Comparison of ENCODE assay signal across 8 cellular contexts in genomic region chr7:121385800-121386179, GRCh38. TPM values are rescaled to one million over a fixed set of nuclear protein-coding genes. Genes with fewer than 3 reads are reported as not detected.
DNase-seq lines count a peak whose midpoint lies in the region; ATAC-seq, FAIRE-seq and TF ChIP-seq lines count a peak whose summit lies in the region.

No MANE protein-coding gene starts in this region.

- 0 out of 2 replicates have a peak, but pooled peaks cover 1% of the 10 kb centered on the region for H3K4me1 ChIP-seq in IMR-90 (ENCODE audit: control insufficient read depth, insufficient read depth, low read length)
- H3K4me1 ChIP-seq in upper lobe of left lung = peaks cover 5 to 32% (median 16%) of the 10 kb centered on the region in 4 donors

- POLR2A ChIA-PET in IMR-90 (lab: Charles Lee; ENCODE audit: unreplicated experiment) = no interaction called here
- POLR2A ChIA-PET in activated CD4-positive, alpha-beta memory T cell treated with anti-CD3 and anti-CD28 coated beads, Interleukin-2, amount 10 ng/mL, durations not matched to agents 7 days and 5 days (lab: Charles Lee) = interaction anchor here (1.2 kb wide), 1 partner anchor 10 kb away, joined by 4 read pairs; the partner anchor contains the start of gene FAM3C
- POLR2A ChIA-PET in activated CD4-positive, alpha-beta T cell treated with anti-CD3 and anti-CD28 coated beads, Interleukin-2, amount 10 ng/mL, durations not matched to agents 7 days and 5 days (lab: Charles Lee) = no interaction called here

- BruUV-seq in IMR-90 (replicated peaks; lab: Mats Ljungman, UMichigan) = no TSS peak

- H3K18ac ChIP-seq in IMR-90 (ENCODE audit: low read depth, low read length) = no peak overlapping the region

- TF ChIP-seq RAD21 in IMR-90 (IDR thresholded peaks at IDR 0.05; ENCODE audit: low read length) = no peak

- TF ChIP-seq CTCF in IMR-90 (conservative IDR thresholded peaks at IDR 0.05; ENCODE audit: low read depth, low read length) (no peak), upper lobe of left lung (IDR thresholded peaks at IDR 0.05) (no peak)

- ATAC-seq in GM21423 (IDR thresholded peaks at IDR 0.05; ENCODE audit: unreplicated experiment) (peak; percentile 91), IMR-90 (ENCODE audit: low read depth) (no peak), upper lobe of left lung (ENCODE audit: low FRiP score in 2 of 2) (peak; percentile 22 to 41)

- H3K27ac ChIP-seq in IMR-90 (ENCODE audit: insufficient read depth, low read length) (no peak overlapping the region), upper lobe of left lung (no peak overlapping the region)

- in situ Hi-C loops in IMR-90 (cut with MboI; ENCODE audit: low sequenced_read_pairs) = no loop called here

- no peak overlapping the region for H4K91ac ChIP-seq in IMR-90 (ENCODE audit: insufficient read depth, low read depth, low read length)

- H3K9me3 Mint-ChIP-seq in activated CD4-positive, alpha-beta memory T cell treated with anti-CD3 and anti-CD28 coated beads, Interleukin-2, amount 10 ng/mL, durations not matched to agents 7 days and 5 days = no peaks in the 10 kb centered on the region
- H3K9me3 Mint-ChIP-seq in activated CD4-positive, alpha-beta T cell treated with anti-CD3 and anti-CD28 coated beads, Interleukin-2, amount 10 ng/mL, durations not matched to agents 7 days and 5 days = no peaks in the 10 kb centered on the region

- intact Hi-C loops in IMR-90 (cut with micrococcal nuclease) = no loop called here

- dilution Hi-C loops in IMR-90 (cut with HindIII; ENCODE audit: low sequenced_read_pairs, unreplicated experiment) = no loop called here

- H2BK5ac ChIP-seq in IMR-90 (ENCODE audit: low read depth, low read length, poor library complexity, severe bottlenecking) = no peak overlapping the region

- no peak overlapping the region for H4K8ac ChIP-seq in IMR-90 (ENCODE audit: low read depth in 2 of 2, low read length in 2 of 2)

- H3K27me3 Mint-ChIP-seq in activated CD4-positive, alpha-beta memory T cell treated with anti-CD3 and anti-CD28 coated beads, Interleukin-2, amount 10 ng/mL, durations not matched to agents 7 days and 5 days = no peaks in the 10 kb centered on the region
- no peaks in the 10 kb centered on the region for H3K27me3 Mint-ChIP-seq in activated CD4-positive, alpha-beta T cell treated with anti-CD3 and anti-CD28 coated beads, Interleukin-2, amount 10 ng/mL, durations not matched to agents 7 days and 5 days

- TF ChIP-seq POLR2A in GM12891 (IDR thresholded peaks at IDR 0.05; ENCODE audit: low read depth, low read length) = peak; percentile 26; the same call in 1 of the 2 replicates
- no peak for TF ChIP-seq POLR2A in IMR-90 (IDR thresholded peaks at IDR 0.05; ENCODE audit: low read depth, low read length)
- no peak for TF ChIP-seq POLR2A in upper lobe of left lung (IDR thresholded peaks at IDR 0.05)

- no peaks in the 10 kb centered on the region for H3K27me3 ChIP-seq in IMR-90 (ENCODE audit: control insufficient read depth, insufficient read depth, low read length)
- H3K27me3 ChIP-seq in upper lobe of left lung = no peaks in the 10 kb centered on the region

- DNase-seq in GM12891 (ENCODE audit: insufficient read length, low spot score) = no peak
- DNase-seq in IMR-90 = peak; percentile 15
- DNase-seq in dermis blood vessel endothelial cell = peak; percentile 66
- no peak for DNase-seq in upper lobe of left lung
- no peak for DNase-seq in activated CD4-positive, alpha-beta memory T cell treated with anti-CD3 and anti-CD28 coated beads, Interleukin-2, amount 10 ng/mL, durations not matched to agents 7 days and 5 days
- DNase-seq in NCI-H2196 treated with DMSO at 0.1 percent for 48 hours (lab: John Stamatoyannopoulos, UW; ENCODE audit: unreplicated experiment) = no peak
- DNase-seq in activated CD4-positive, alpha-beta T cell treated with anti-CD3 and anti-CD28 coated beads, Interleukin-2, amount 10 ng/mL, durations not matched to agents 7 days and 5 days = no peak

- no peak overlapping the region for H3K56ac ChIP-seq in IMR-90 (ENCODE audit: extremely low read depth, insufficient read depth, low read length)

- peaks cover 33 to 55% of the 10 kb centered on the region in 2 experiments for H3K79me1 ChIP-seq in IMR-90 (ENCODE audit: low read depth in 1 of 2, low read length in 2 of 2)

- no peak overlapping the region for H3K4me3 Mint-ChIP-seq in activated CD4-positive, alpha-beta memory T cell treated with anti-CD3 and anti-CD28 coated beads, Interleukin-2, amount 10 ng/mL, durations not matched to agents 7 days and 5 days
- no peak overlapping the region for H3K4me3 Mint-ChIP-seq in activated CD4-positive, alpha-beta T cell treated with anti-CD3 and anti-CD28 coated beads, Interleukin-2, amount 10 ng/mL, durations not matched to agents 7 days and 5 days

- no peak overlapping the region for H4K5ac ChIP-seq in IMR-90 (ENCODE audit: low read depth, low read length)

- no peak overlapping the region for H2AK5ac ChIP-seq in IMR-90 (ENCODE audit: low read depth, low read length)

- H3K9me3 ChIP-seq in IMR-90 (ENCODE audit: control insufficient read depth, insufficient read depth, low read length) (no peaks in the 10 kb centered on the region), upper lobe of left lung (no peaks in the 10 kb centered on the region)

- no peak overlapping the region for H3K9ac ChIP-seq in IMR-90 (ENCODE audit: low read depth, low read length)

- peaks cover 16% of the 10 kb centered on the region for H4K20me1 ChIP-seq in IMR-90 (ENCODE audit: insufficient read depth, low read length)

- no peak overlapping the region for H2BK15ac ChIP-seq in IMR-90 (ENCODE audit: low read depth, low read length)

- no peak overlapping the region for H3K14ac ChIP-seq in IMR-90 (replicated peaks; ENCODE audit: low read depth, low read length)

- no peak overlapping the region for H3K4me3 ChIP-seq in IMR-90 (ENCODE audit: insufficient read depth, low read depth, low read length)
- no peak overlapping the region for H3K4me3 ChIP-seq in upper lobe of left lung

- H3K9me1 ChIP-seq in IMR-90 (ENCODE audit: insufficient read depth, low read length) = peaks cover 5% of the 10 kb centered on the region; the same call in 1 of the 2 replicates

- no peak overlapping the region for H2AFZ ChIP-seq in IMR-90 (replicated peaks; ENCODE audit: low read length, poor library complexity)

- no peak overlapping the region for H2BK20ac ChIP-seq in IMR-90 (ENCODE audit: low read depth, low read length)

- no peak overlapping the region for H3K4ac ChIP-seq in IMR-90 (ENCODE audit: low read depth, low read length)

- peaks cover 53% of the 10 kb centered on the region for H3K4me1 Mint-ChIP-seq in activated CD4-positive, alpha-beta memory T cell treated with anti-CD3 and anti-CD28 coated beads, Interleukin-2, amount 10 ng/mL, durations not matched to agents 7 days and 5 days
- H3K4me1 Mint-ChIP-seq in activated CD4-positive, alpha-beta T cell treated with anti-CD3 and anti-CD28 coated beads, Interleukin-2, amount 10 ng/mL, durations not matched to agents 7 days and 5 days = peaks cover 48% of the 10 kb centered on the region

- FAIRE-seq in GM12891 (lab: Jason Lieb, UNC) = peak; percentile 90

- peaks cover 1% of the 10 kb centered on the region; the same call in 1 of the 2 replicates for H3K36me3 ChIP-seq in IMR-90 (ENCODE audit: control insufficient read depth, insufficient read depth, low read length)
- no peaks in the 10 kb centered on the region for H3K36me3 ChIP-seq in upper lobe of left lung

- H3K23ac ChIP-seq in IMR-90 (ENCODE audit: low read depth, low read length) = no peak overlapping the region

- no CpG with 5 or more reads among the region's 1 CpG for WGBS in IMR-90 (ENCODE audit: extremely low coverage in 2 of 2, insufficient read length in 1 of 2), 2 experiments
- 5 to 8% methylated on average over 1 of the region's 1 CpG for WGBS in upper lobe of left lung, 2 donors

- no peak overlapping the region for H3K4me2 ChIP-seq in IMR-90 (ENCODE audit: low read depth, low read length)

- H2AK9ac ChIP-seq in IMR-90 (replicated peaks; ENCODE audit: low read depth, low read length, poor library complexity) = no peak overlapping the region

- H2BK120ac ChIP-seq in IMR-90 (ENCODE audit: low read depth, low read length) = no peak overlapping the region

- TF ChIP-seq EP300 in upper lobe of left lung (IDR thresholded peaks at IDR 0.05) = no peak

- peaks cover 34% of the 10 kb centered on the region for H3K36me3 Mint-ChIP-seq in activated CD4-positive, alpha-beta memory T cell treated with anti-CD3 and anti-CD28 coated beads, Interleukin-2, amount 10 ng/mL, durations not matched to agents 7 days and 5 days (ENCODE audit: low read depth)
- peaks cover 8% of the 10 kb centered on the region for H3K36me3 Mint-ChIP-seq in activated CD4-positive, alpha-beta T cell treated with anti-CD3 and anti-CD28 coated beads, Interleukin-2, amount 10 ng/mL, durations not matched to agents 7 days and 5 days (ENCODE audit: low read depth)

- CTCF ChIA-PET in IMR-90 (lab: Yijun Ruan, JAX) = interaction anchor here (1.2 kb wide), 1 partner anchor 19 kb away, joined by 3 read pairs; no protein-coding TSS in a partner anchor
- CTCF ChIA-PET in activated CD4-positive, alpha-beta memory T cell treated with anti-CD3 and anti-CD28 coated beads, Interleukin-2, amount 10 ng/mL, durations not matched to agents 7 days and 5 days (lab: Charles Lee) = interaction anchor here (0.6 to 3.4 kb wide), 3 partner anchors 10 to 19 kb away, joined by 3 to 21 read pairs (median 10); partner anchors contain the start of gene FAM3C
- CTCF ChIA-PET in activated CD4-positive, alpha-beta T cell treated with anti-CD3 and anti-CD28 coated beads, Interleukin-2, amount 10 ng/mL, durations not matched to agents 7 days and 5 days (lab: Charles Lee) = interaction anchor here (1.0 to 4.3 kb wide), 4 partner anchors 10 to 19 kb away, joined by 3 to 22 read pairs (median 4); partner anchors contain the start of gene FAM3C

- H3K27ac Mint-ChIP-seq in activated CD4-positive, alpha-beta memory T cell treated with anti-CD3 and anti-CD28 coated beads, Interleukin-2, amount 10 ng/mL, durations not matched to agents 7 days and 5 days = no peak overlapping the region
- no peak overlapping the region for H3K27ac Mint-ChIP-seq in activated CD4-positive, alpha-beta T cell treated with anti-CD3 and anti-CD28 coated beads, Interleukin-2, amount 10 ng/mL, durations not matched to agents 7 days and 5 days

RNA-seq across cellular contexts. Expression of gene FAM3C, which starts 10.3 kb away (rescaled TPM):
- polyA plus RNA-seq in GM12891 (2012; ENCODE audit: low read depth, missing spikeins) = 16.0 TPM
- total RNA-seq in IMR-90 (2012; rRNA removed) (11.5 and 35.0 TPM in 2 replicates), dermis blood vessel endothelial cell (39.8 and 64.1 TPM in 2 replicates), upper lobe of left lung (10 to 100 TPM; 10.5 to 65.7 (median 34.9) TPM)
- 33.9 and 45.8 TPM in 2 replicates for polyA plus RNA-seq in IMR-90 (2012; rRNA removed)
- polyA plus RNA-seq in IMR-90 (2012; cell fraction: cytosol; rRNA removed) = 10.7 and 13.2 TPM in 2 replicates
- polyA plus RNA-seq in IMR-90 (2012; cell fraction: nucleus; rRNA removed; ENCODE audit: low replicate concordance) = 2.5 and 27.8 TPM in 2 replicates
- 10 to 100 TPM; 40.7 to 41.0 TPM for total RNA-seq in activated CD4-positive, alpha-beta memory T cell treated with anti-CD3 and anti-CD28 coated beads, Interleukin-2, amount 10 ng/mL, durations not matched to agents 7 days and 5 days
- total RNA-seq in activated CD4-positive, alpha-beta T cell treated with anti-CD3 and anti-CD28 coated beads, Interleukin-2, amount 10 ng/mL, durations not matched to agents 7 days and 5 days = 10 to 100 TPM; 12.2 to 15.6 TPM

RNA-seq across cellular contexts. Expression of gene WNT16, which starts 57.0 kb away (rescaled TPM):
- polyA plus RNA-seq in GM12891 (2012; ENCODE audit: low read depth, missing spikeins) = not detected
- 1.1 and 1.7 TPM in 2 replicates for total RNA-seq in IMR-90 (2012; rRNA removed)
- 0.68 and 0.95 TPM in 2 replicates for polyA plus RNA-seq in IMR-90 (2012; rRNA removed)
- polyA plus RNA-seq in IMR-90 (2012; cell fraction: cytosol; rRNA removed) = 0.22 and 0.25 TPM in 2 replicates
- polyA plus RNA-seq in IMR-90 (2012; cell fraction: nucleus; rRNA removed; ENCODE audit: low replicate concordance) = 0.18 and 0.41 TPM in 2 replicates
- not detected in 2 replicates for total RNA-seq in dermis blood vessel endothelial cell
- total RNA-seq in upper lobe of left lung = not detected
- total RNA-seq in activated CD4-positive, alpha-beta memory T cell treated with anti-CD3 and anti-CD28 coated beads, Interleukin-2, amount 10 ng/mL, durations not matched to agents 7 days and 5 days = not detected
- total RNA-seq in activated CD4-positive, alpha-beta T cell treated with anti-CD3 and anti-CD28 coated beads, Interleukin-2, amount 10 ng/mL, durations not matched to agents 7 days and 5 days = not detected

Comparison
In these comparisons a context has a peak if more than half of its experiments do, and no peak if none do; other contexts are left out.
1. DNase-seq: peak in IMR-90 (single experiment) and dermis blood vessel endothelial cell (single experiment); none in GM12891 (single experiment), upper lobe of left lung (0 of 2), activated CD4-positive, alpha-beta memory T cell treated with anti-CD3 and anti-CD28 coated beads, Interleukin-2, amount 10 ng/mL, durations not matched to agents 7 days and 5 days (single experiment), NCI-H2196 treated with DMSO at 0.1 percent for 48 hours (single experiment) and activated CD4-positive, alpha-beta T cell treated with anti-CD3 and anti-CD28 coated beads, Interleukin-2, amount 10 ng/mL, durations not matched to agents 7 days and 5 days (single experiment).